In genomic region chr20:431012-431904, GRCh38 we compare ENCODE assay signal across 1 cellular context.
TF ChIP-seq lines count a peak whose summit lies in the region.

No MANE protein-coding gene starts in this region.

TF ChIP-seq in HEK293, 187 proteins besides CTCF, POLR2A, EP300 and RAD21 (continued from another document):
- peak; percentile 23; the same call in 1 of the 2 replicates for TF ChIP-seq PRDM10 (tag by site-specific recombination; IDR thresholded peaks at IDR 0.05)
- TF ChIP-seq ZNF518A (tag by site-specific recombination; conservative IDR thresholded peaks at IDR 0.05; ENCODE audit: low read depth) = no peak
